1 cellular context compared by ENCODE assay signal in genomic region chr16:73048292-73049050, GRCh38.
TF ChIP-seq lines count a peak whose summit lies in the region.

No MANE protein-coding gene starts in this region.

TF ChIP-seq in HepG2, 621 proteins besides CTCF, POLR2A, EP300 and RAD21 (continued from another document and continues in another):
- TF ChIP-seq ZNF891 (CRISPR knock-in tag; IDR thresholded peaks at IDR 0.05) (0 out of 2 replicates have a peak, but pooled peaks have one; percentile 72), ZNF878 (CRISPR knock-in tag; IDR thresholded peaks at IDR 0.05) (no peak), SOX13 (IDR thresholded peaks at IDR 0.05) (no peak; the same call in 1 of the 2 replicates), SOX13 (CRISPR knock-in tag; conservative IDR thresholded peaks at IDR 0.05 in 1 of 2, IDR thresholded peaks at IDR 0.05 in 1 of 2) (peak in 1 of 2 experiments; percentile 84; a peak in 2 of 4 replicates), ZNF292 (CRISPR knock-in tag; IDR thresholded peaks at IDR 0.05; ENCODE audit: borderline replicate concordance, low read depth) (no peak), RNF2 (conservative IDR thresholded peaks at IDR 0.05; ENCODE audit: low read depth) (no peak), SRSF4 (IDR thresholded peaks at IDR 0.05; ENCODE audit: low read depth, low read length, poor library complexity, severe bottlenecking) (no peak), MED1 (CRISPR knock-in tag; IDR thresholded peaks at IDR 0.05) (peak; percentile 78), DPF2 (CRISPR knock-in tag; IDR thresholded peaks at IDR 0.05; ENCODE audit: borderline replicate concordance, low read depth) (no peak; the same call in 1 of the 2 replicates), HMG20B (CRISPR knock-in tag; conservative IDR thresholded peaks at IDR 0.05) (peak; percentile 46; the same call in 1 of the 2 replicates), MIER3 (CRISPR knock-in tag; IDR thresholded peaks at IDR 0.05; ENCODE audit: borderline replicate concordance) (no peak), TBL1XR1 (IDR thresholded peaks at IDR 0.05; ENCODE audit: borderline replicate concordance, low read length, partially characterized antibody) (no peak), ZNF318 (CRISPR knock-in tag; IDR thresholded peaks at IDR 0.05) (no peak), HNF4A (CRISPR knock-in tag; IDR thresholded peaks at IDR 0.05) (peak; percentile 65), DR1 (CRISPR knock-in tag; IDR thresholded peaks at IDR 0.05) (peak; percentile 62; the same call in 1 of the 2 replicates), ZBTB37 (CRISPR knock-in tag; IDR thresholded peaks at IDR 0.05) (no peak), ZNF552 (CRISPR knock-in tag; IDR thresholded peaks at IDR 0.05; ENCODE audit: borderline replicate concordance) (no peak), ZNF160 (CRISPR knock-in tag; IDR thresholded peaks at IDR 0.05) (no peak), SETDB1 (CRISPR knock-in tag; IDR thresholded peaks at IDR 0.05; ENCODE audit: borderline replicate concordance) (no peak), ZNF788 (CRISPR knock-in tag; IDR thresholded peaks at IDR 0.05; ENCODE audit: borderline replicate concordance) (peak; percentile 37; the same call in 1 of the 2 replicates), GLI4 (CRISPR knock-in tag; IDR thresholded peaks at IDR 0.05; ENCODE audit: borderline replicate concordance) (0 out of 2 replicates have a peak, but pooled peaks have one; percentile 5), CBX2 (IDR thresholded peaks at IDR 0.05; ENCODE audit: low read depth, low read length) (no peak), CBX2 (CRISPR knock-in tag; IDR thresholded peaks at IDR 0.05; ENCODE audit: low read depth) (no peak), RBFOX2 (IDR thresholded peaks at IDR 0.05; ENCODE audit: low read depth, low read length) (peak; percentile 81), PRPF4 (IDR thresholded peaks at IDR 0.05; ENCODE audit: low read depth, low read length, poor library complexity, severe bottlenecking) (no peak), ZNF329 (CRISPR knock-in tag; IDR thresholded peaks at IDR 0.05; ENCODE audit: low read depth) (peak; percentile 86; the same call in 1 of the 2 replicates), NFYB (CRISPR knock-in tag; IDR thresholded peaks at IDR 0.05) (peak; percentile 47; the same call in 1 of the 2 replicates), IRF9 (CRISPR knock-in tag; IDR thresholded peaks at IDR 0.05; ENCODE audit: borderline replicate concordance) (no peak), MAZ (IDR thresholded peaks at IDR 0.05; ENCODE audit: borderline replicate concordance, low read depth, low read length) (no peak), MAZ (CRISPR knock-in tag; IDR thresholded peaks at IDR 0.05; ENCODE audit: low read depth) (no peak; the same call in 1 of the 2 replicates), ZNF367 (CRISPR knock-in tag; IDR thresholded peaks at IDR 0.05; ENCODE audit: borderline replicate concordance) (no peak), SMARCC2 (IDR thresholded peaks at IDR 0.05) (no peak), ZNF337 (CRISPR knock-in tag; IDR thresholded peaks at IDR 0.05; ENCODE audit: borderline replicate concordance, low read depth) (no peak)
- TF ChIP-seq, protein P1, sequence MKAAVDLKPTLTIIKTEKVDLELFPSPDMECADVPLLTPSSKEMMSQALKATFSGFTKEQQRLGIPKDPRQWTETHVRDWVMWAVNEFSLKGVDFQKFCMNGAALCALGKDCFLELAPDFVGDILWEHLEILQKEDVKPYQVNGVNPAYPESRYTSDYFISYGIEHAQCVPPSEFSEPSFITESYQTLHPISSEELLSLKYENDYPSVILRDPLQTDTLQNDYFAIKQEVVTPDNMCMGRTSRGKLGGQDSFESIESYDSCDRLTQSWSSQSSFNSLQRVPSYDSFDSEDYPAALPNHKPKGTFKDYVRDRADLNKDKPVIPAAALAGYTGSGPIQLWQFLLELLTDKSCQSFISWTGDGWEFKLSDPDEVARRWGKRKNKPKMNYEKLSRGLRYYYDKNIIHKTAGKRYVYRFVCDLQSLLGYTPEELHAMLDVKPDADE (CRISPR knock-in tag; IDR thresholded peaks at IDR 0.05) = no peak
- TF ChIP-seq, protein P2, sequence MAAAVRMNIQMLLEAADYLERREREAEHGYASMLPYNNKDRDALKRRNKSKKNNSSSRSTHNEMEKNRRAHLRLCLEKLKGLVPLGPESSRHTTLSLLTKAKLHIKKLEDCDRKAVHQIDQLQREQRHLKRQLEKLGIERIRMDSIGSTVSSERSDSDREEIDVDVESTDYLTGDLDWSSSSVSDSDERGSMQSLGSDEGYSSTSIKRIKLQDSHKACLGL (CRISPR knock-in tag; IDR thresholded peaks at IDR 0.05) = no peak; the same call in 1 of the 2 replicates
- TF ChIP-seq, protein P3, sequence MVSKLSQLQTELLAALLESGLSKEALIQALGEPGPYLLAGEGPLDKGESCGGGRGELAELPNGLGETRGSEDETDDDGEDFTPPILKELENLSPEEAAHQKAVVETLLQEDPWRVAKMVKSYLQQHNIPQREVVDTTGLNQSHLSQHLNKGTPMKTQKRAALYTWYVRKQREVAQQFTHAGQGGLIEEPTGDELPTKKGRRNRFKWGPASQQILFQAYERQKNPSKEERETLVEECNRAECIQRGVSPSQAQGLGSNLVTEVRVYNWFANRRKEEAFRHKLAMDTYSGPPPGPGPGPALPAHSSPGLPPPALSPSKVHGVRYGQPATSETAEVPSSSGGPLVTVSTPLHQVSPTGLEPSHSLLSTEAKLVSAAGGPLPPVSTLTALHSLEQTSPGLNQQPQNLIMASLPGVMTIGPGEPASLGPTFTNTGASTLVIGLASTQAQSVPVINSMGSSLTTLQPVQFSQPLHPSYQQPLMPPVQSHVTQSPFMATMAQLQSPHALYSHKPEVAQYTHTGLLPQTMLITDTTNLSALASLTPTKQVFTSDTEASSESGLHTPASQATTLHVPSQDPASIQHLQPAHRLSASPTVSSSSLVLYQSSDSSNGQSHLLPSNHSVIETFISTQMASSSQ (IDR thresholded peaks at IDR 0.05; ENCODE audit: low read depth) = no peak
- TF ChIP-seq, protein P3 (CRISPR knock-in tag; IDR thresholded peaks at IDR 0.05; ENCODE audit: borderline replicate concordance) = no peak
- TF ChIP-seq, protein P4, sequence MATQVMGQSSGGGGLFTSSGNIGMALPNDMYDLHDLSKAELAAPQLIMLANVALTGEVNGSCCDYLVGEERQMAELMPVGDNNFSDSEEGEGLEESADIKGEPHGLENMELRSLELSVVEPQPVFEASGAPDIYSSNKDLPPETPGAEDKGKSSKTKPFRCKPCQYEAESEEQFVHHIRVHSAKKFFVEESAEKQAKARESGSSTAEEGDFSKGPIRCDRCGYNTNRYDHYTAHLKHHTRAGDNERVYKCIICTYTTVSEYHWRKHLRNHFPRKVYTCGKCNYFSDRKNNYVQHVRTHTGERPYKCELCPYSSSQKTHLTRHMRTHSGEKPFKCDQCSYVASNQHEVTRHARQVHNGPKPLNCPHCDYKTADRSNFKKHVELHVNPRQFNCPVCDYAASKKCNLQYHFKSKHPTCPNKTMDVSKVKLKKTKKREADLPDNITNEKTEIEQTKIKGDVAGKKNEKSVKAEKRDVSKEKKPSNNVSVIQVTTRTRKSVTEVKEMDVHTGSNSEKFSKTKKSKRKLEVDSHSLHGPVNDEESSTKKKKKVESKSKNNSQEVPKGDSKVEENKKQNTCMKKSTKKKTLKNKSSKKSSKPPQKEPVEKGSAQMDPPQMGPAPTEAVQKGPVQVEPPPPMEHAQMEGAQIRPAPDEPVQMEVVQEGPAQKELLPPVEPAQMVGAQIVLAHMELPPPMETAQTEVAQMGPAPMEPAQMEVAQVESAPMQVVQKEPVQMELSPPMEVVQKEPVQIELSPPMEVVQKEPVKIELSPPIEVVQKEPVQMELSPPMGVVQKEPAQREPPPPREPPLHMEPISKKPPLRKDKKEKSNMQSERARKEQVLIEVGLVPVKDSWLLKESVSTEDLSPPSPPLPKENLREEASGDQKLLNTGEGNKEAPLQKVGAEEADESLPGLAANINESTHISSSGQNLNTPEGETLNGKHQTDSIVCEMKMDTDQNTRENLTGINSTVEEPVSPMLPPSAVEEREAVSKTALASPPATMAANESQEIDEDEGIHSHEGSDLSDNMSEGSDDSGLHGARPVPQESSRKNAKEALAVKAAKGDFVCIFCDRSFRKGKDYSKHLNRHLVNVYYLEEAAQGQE (IDR thresholded peaks at IDR 0.05; ENCODE audit: borderline replicate concordance in 1 of 2, low read depth in 1 of 2, low read length in 2 of 2) = no peak
- TF ChIP-seq, protein P5, sequence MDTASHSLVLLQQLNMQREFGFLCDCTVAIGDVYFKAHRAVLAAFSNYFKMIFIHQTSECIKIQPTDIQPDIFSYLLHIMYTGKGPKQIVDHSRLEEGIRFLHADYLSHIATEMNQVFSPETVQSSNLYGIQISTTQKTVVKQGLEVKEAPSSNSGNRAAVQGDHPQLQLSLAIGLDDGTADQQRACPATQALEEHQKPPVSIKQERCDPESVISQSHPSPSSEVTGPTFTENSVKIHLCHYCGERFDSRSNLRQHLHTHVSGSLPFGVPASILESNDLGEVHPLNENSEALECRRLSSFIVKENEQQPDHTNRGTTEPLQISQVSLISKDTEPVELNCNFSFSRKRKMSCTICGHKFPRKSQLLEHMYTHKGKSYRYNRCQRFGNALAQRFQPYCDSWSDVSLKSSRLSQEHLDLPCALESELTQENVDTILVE (CRISPR knock-in tag; IDR thresholded peaks at IDR 0.05) = peak; percentile 93
